In genomic region chr19:44770550-44771257, GRCh38 we compare ENCODE assay signal across 8 cellular contexts. TPM values are rescaled to one million over a fixed set of nuclear protein-coding genes. Genes with fewer than 3 reads are reported as not detected.
A peak's percentile ranks its signal among the peaks of the same experiment; 100 is the strongest.
DNase-seq lines count a peak whose midpoint lies in the region; ATAC-seq lines count a peak whose summit lies in the region.

No MANE protein-coding gene starts in this region.

- H3K4me3 ChIP-seq in effector memory CD4-positive, alpha-beta T cell (ENCODE audit: insufficient read depth, low read depth, low read length, poor library complexity, severe bottlenecking), result no peak overlapping the region
- no peak overlapping the region for H3K4me3 ChIP-seq in mesendoderm (ENCODE audit: low read length)

- CTCF ChIA-PET in activated CD8-positive, alpha-beta T cell treated with anti-CD3 and anti-CD28 coated beads, Interleukin-2, amount 10 ng/mL, durations not matched to agents 7 days and 5 days (lab: Charles Lee), result interaction anchor here (0.6 to 18.1 kb wide), 37 partner anchors 10 to 321 kb away, joined by 3 to 455 read pairs (median 6); partner anchors contain the start of gene NECTIN2

- H2BK5ac ChIP-seq in mesendoderm (ENCODE audit: low read length), result no peak overlapping the region

- H3K56ac ChIP-seq in mesendoderm (ENCODE audit: low read length), result no peak overlapping the region

- H3K4ac ChIP-seq in mesendoderm (ENCODE audit: low read depth, low read length), result no peak overlapping the region

- no peak overlapping the region for H3K23ac ChIP-seq in mesendoderm (ENCODE audit: low read length)

- H3K27me3 ChIP-seq in effector memory CD4-positive, alpha-beta T cell (replicated peaks; ENCODE audit: control insufficient read depth, insufficient read depth, low read length, poor library complexity, severe bottlenecking), result no peaks in the 10 kb centered on the region
- H3K27me3 ChIP-seq in mesendoderm (ENCODE audit: insufficient read depth, low read length, poor library complexity), result no peaks in the 10 kb centered on the region

- H3K79me1 ChIP-seq in mesendoderm (ENCODE audit: low read length), result no peaks in the 10 kb centered on the region

- H3K27ac Mint-ChIP-seq in activated CD8-positive, alpha-beta T cell treated with anti-CD3 and anti-CD28 coated beads, Interleukin-2, amount 10 ng/mL, durations not matched to agents 7 days and 5 days, result peak overlapping the region; percentile 85

- WGBS in mesendoderm (ENCODE audit: extremely low coverage, insufficient coverage, low lambda C conversion rate), result no CpG with 5 or more reads among the region's 15 CpGs

- no peaks in the 10 kb centered on the region for H3K79me2 ChIP-seq in mesendoderm (ENCODE audit: control insufficient read depth, insufficient read depth, low read length)

- H2BK15ac ChIP-seq in mesendoderm (replicated peaks; ENCODE audit: low read depth), result no peak overlapping the region

- peak; percentile 97 for ATAC-seq in GM21381 (IDR thresholded peaks at IDR 0.05; ENCODE audit: unreplicated experiment)
- ATAC-seq in activated CD8-positive, alpha-beta T cell treated with anti-CD3 and anti-CD28 coated beads, Interleukin-2, amount 10 ng/mL, durations not matched to agents 7 days and 5 days, result peak; percentile 99

- H2AK5ac ChIP-seq in mesendoderm (ENCODE audit: low read length), result no peak overlapping the region

- H3K4me1 Mint-ChIP-seq in activated CD8-positive, alpha-beta T cell treated with anti-CD3 and anti-CD28 coated beads, Interleukin-2, amount 10 ng/mL, durations not matched to agents 7 days and 5 days (ENCODE audit: low read depth), result peaks cover 40% of the 10 kb centered on the region

- no peak overlapping the region for H2BK120ac ChIP-seq in mesendoderm (ENCODE audit: low read depth, low read length)

- no peaks in the 10 kb centered on the region for H3K4me1 ChIP-seq in effector memory CD4-positive, alpha-beta T cell (ENCODE audit: control insufficient read depth, insufficient read depth, low read length, poor library complexity, severe bottlenecking)
- no peaks in the 10 kb centered on the region for H3K4me1 ChIP-seq in mesendoderm (ENCODE audit: control insufficient read depth, low read depth, low read length)

- peaks cover 8% of the 10 kb centered on the region for H3K27me3 Mint-ChIP-seq in activated CD8-positive, alpha-beta T cell treated with anti-CD3 and anti-CD28 coated beads, Interleukin-2, amount 10 ng/mL, durations not matched to agents 7 days and 5 days (ENCODE audit: low read depth)

- H3K4me3 Mint-ChIP-seq in activated CD8-positive, alpha-beta T cell treated with anti-CD3 and anti-CD28 coated beads, Interleukin-2, amount 10 ng/mL, durations not matched to agents 7 days and 5 days, result peak overlapping the region; percentile 46

- no peak overlapping the region for H4K8ac ChIP-seq in mesendoderm (ENCODE audit: low read depth, low read length)

- no peak overlapping the region for H3K9ac ChIP-seq in mesendoderm (ENCODE audit: low read length)

- H3K27ac ChIP-seq in effector memory CD4-positive, alpha-beta T cell (ENCODE audit: insufficient read depth, low read length, poor library complexity, severe bottlenecking), result no peak overlapping the region
- H3K27ac ChIP-seq in mesendoderm (ENCODE audit: low read depth, low read length), result no peak overlapping the region

- no peaks in the 10 kb centered on the region for H3K9me3 ChIP-seq in effector memory CD4-positive, alpha-beta T cell (ENCODE audit: control insufficient read depth, low read length)

- H3K36me3 Mint-ChIP-seq in activated CD8-positive, alpha-beta T cell treated with anti-CD3 and anti-CD28 coated beads, Interleukin-2, amount 10 ng/mL, durations not matched to agents 7 days and 5 days (ENCODE audit: low read depth), result peaks cover 8% of the 10 kb centered on the region

- H3K18ac ChIP-seq in mesendoderm (ENCODE audit: low read length), result no peak overlapping the region

- peaks cover 5% of the 10 kb centered on the region for H3K9me3 Mint-ChIP-seq in activated CD8-positive, alpha-beta T cell treated with anti-CD3 and anti-CD28 coated beads, Interleukin-2, amount 10 ng/mL, durations not matched to agents 7 days and 5 days (ENCODE audit: insufficient read depth)

- no peak overlapping the region for H3K4me2 ChIP-seq in mesendoderm (ENCODE audit: low read length)

- no peak overlapping the region for H4K5ac ChIP-seq in mesendoderm (ENCODE audit: low read length)

- POLR2A ChIA-PET in activated CD8-positive, alpha-beta T cell treated with anti-CD3 and anti-CD28 coated beads, Interleukin-2, amount 10 ng/mL, durations not matched to agents 7 days and 5 days (lab: Charles Lee), result interaction anchor here (0.5 to 2.4 kb wide), 7 partner anchors 10 to 80 kb away, joined by 3 to 28 read pairs (median 4); no protein-coding TSS in a partner anchor

- DNase-seq in COR-L47 (lab: John Stamatoyannopoulos, UW) (peak; percentile 90), HS-5 (ENCODE audit: low read depth) (peak; percentile 87), NK-92 (lab: John Stamatoyannopoulos, UW; ENCODE audit: unreplicated experiment) (peak; percentile 90), mesendoderm (peak; percentile 97)
- DNase-seq in activated CD8-positive, alpha-beta T cell treated with anti-CD3 and anti-CD28 coated beads, Interleukin-2, amount 10 ng/mL, durations not matched to agents 7 days and 5 days, result peak; percentile 99
- peak; percentile 97 to 99 (median 98) for DNase-seq in effector memory CD4-positive, alpha-beta T cell
- peak; percentile 90 to 94 for DNase-seq in stimulated activated CD8-positive, alpha-beta memory T cell treated with anti-CD3 and anti-CD28 coated beads, Interleukin-15, amount 100 ng/mL, for 48 hours (ENCODE audit: low read depth in 2 of 2)

- no peaks in the 10 kb centered on the region for H3K36me3 ChIP-seq in effector memory CD4-positive, alpha-beta T cell (ENCODE audit: control insufficient read depth, insufficient read depth, low read length)
- no peaks in the 10 kb centered on the region for H3K36me3 ChIP-seq in mesendoderm (ENCODE audit: control insufficient read depth, insufficient read depth, low read length)

RNA-seq across cellular contexts. Expression of gene CBLC, which starts 7.0 kb away (rescaled TPM):
- total RNA-seq in activated CD8-positive, alpha-beta T cell treated with anti-CD3 and anti-CD28 coated beads, Interleukin-2, amount 10 ng/mL, durations not matched to agents 7 days and 5 days, result not detected
- 4.6 TPM for polyA plus RNA-seq in mesendoderm (2013, experiment 1 of 2)
- 5.2 TPM for polyA plus RNA-seq in mesendoderm (2013, experiment 2 of 2)

RNA-seq across cellular contexts. Expression of gene BCL3, which starts 22.2 kb away (rescaled TPM):
- 10 to 100 TPM; 22.4 to 25.1 TPM for total RNA-seq in activated CD8-positive, alpha-beta T cell treated with anti-CD3 and anti-CD28 coated beads, Interleukin-2, amount 10 ng/mL, durations not matched to agents 7 days and 5 days
- polyA plus RNA-seq in mesendoderm (2013, experiment 1 of 2), result 1.8 TPM
- 1.7 TPM for polyA plus RNA-seq in mesendoderm (2013, experiment 2 of 2)

RNA-seq across cellular contexts. Expression of gene BCAM, which starts 38.2 kb away (rescaled TPM):
- total RNA-seq in activated CD8-positive, alpha-beta T cell treated with anti-CD3 and anti-CD28 coated beads, Interleukin-2, amount 10 ng/mL, durations not matched to agents 7 days and 5 days, result not detected
- polyA plus RNA-seq in mesendoderm (2013, experiment 1 of 2), result 36.8 TPM
- 35.8 TPM for polyA plus RNA-seq in mesendoderm (2013, experiment 2 of 2)
